ENCODE assay signal across 18 cellular contexts in genomic region chr17:66371561-66371960, GRCh38.
DNase-seq lines count a peak whose midpoint lies in the region; ATAC-seq and TF ChIP-seq lines count a peak whose summit lies in the region.
"Had no signal": no experiment of that assay in that cellular context is flagged by ENCODE, and none has a peak within 500 bp of the region (broad histone marks: within the 10 kb centered on the region; RNA-seq: fewer than 3 reads in every experiment).

No MANE protein-coding gene starts in this region.

- peak overlapping the region; percentile 95 for H3K27ac Mint-ChIP-seq in activated T-cell treated with anti-CD3 and anti-CD28 coated beads, Interleukin-2, amount 50 U/mL, for 24 hours
- H3K27ac Mint-ChIP-seq in CD4-positive, alpha-beta T cell = peak overlapping the region; percentile 79
- H3K27ac Mint-ChIP-seq in activated naive CD8-positive, alpha-beta T cell treated with anti-CD3 and anti-CD28 coated beads for 36 hours = peak overlapping the region; percentile 75
- H3K27ac Mint-ChIP-seq: HFFc6 had no signal

- no peak for ATAC-seq in CD4-positive, alpha-beta T cell (ENCODE audit: poor library complexity)
- ATAC-seq in GM21526 (IDR thresholded peaks at IDR 0.05; ENCODE audit: low FRiP score, unreplicated experiment) = no peak
- ATAC-seq: K562 had no signal

- no peaks in the 10 kb centered on the region for H3K27me3 ChIP-seq in CD4-positive, alpha-beta T cell (ENCODE audit: control insufficient read depth, insufficient read depth, low read length)
- no peaks in the 10 kb centered on the region for H3K27me3 ChIP-seq in MG63
- H3K27me3 ChIP-seq: BLaER1 treated with 17β-estradiol and CSF1 and Interleukin-3, amounts not matched to agents 10 nM and 100 nM had no signal

- peaks cover 68% of the 10 kb centered on the region for H3K36me3 Mint-ChIP-seq in activated T-cell treated with anti-CD3 and anti-CD28 coated beads, Interleukin-2, amount 50 U/mL, for 24 hours (ENCODE audit: low read depth)
- H3K36me3 Mint-ChIP-seq in CD4-positive, alpha-beta T cell (ENCODE audit: low read depth) = peaks cover 17% of the 10 kb centered on the region
- peaks cover 53% of the 10 kb centered on the region for H3K36me3 Mint-ChIP-seq in activated naive CD8-positive, alpha-beta T cell treated with anti-CD3 and anti-CD28 coated beads for 36 hours

- H3K4me1 Mint-ChIP-seq in activated T-cell treated with anti-CD3 and anti-CD28 coated beads, Interleukin-2, amount 50 U/mL, for 24 hours (ENCODE audit: low read depth) = peaks cover 91% of the 10 kb centered on the region
- peaks cover 88% of the 10 kb centered on the region for H3K4me1 Mint-ChIP-seq in CD4-positive, alpha-beta T cell (ENCODE audit: low read depth)
- peaks cover 62% of the 10 kb centered on the region for H3K4me1 Mint-ChIP-seq in activated naive CD8-positive, alpha-beta T cell treated with anti-CD3 and anti-CD28 coated beads for 36 hours

- H3K36me3 ChIP-seq in MG63 = no peaks in the 10 kb centered on the region

- no peak overlapping the region for H3K4me3 ChIP-seq in MG63
- H3K4me3 ChIP-seq: BLaER1 treated with 17β-estradiol and CSF1 and Interleukin-3, amounts not matched to agents 10 nM and 100 nM; K562; PC-9 had no signal

- no peaks in the 10 kb centered on the region for H3K9me3 Mint-ChIP-seq in activated T-cell treated with anti-CD3 and anti-CD28 coated beads, Interleukin-2, amount 50 U/mL, for 24 hours
- no peaks in the 10 kb centered on the region for H3K9me3 Mint-ChIP-seq in CD4-positive, alpha-beta T cell
- no peaks in the 10 kb centered on the region for H3K9me3 Mint-ChIP-seq in activated naive CD8-positive, alpha-beta T cell treated with anti-CD3 and anti-CD28 coated beads for 36 hours
- H3K9me3 Mint-ChIP-seq: CD8-positive, alpha-beta memory T cell; HFFc6 had no signal

- intact Hi-C loops in CD4-positive, alpha-beta T cell (cut with DNase I, micrococcal nuclease) = loop anchor here in 1 of 2 experiments (5.0 kb wide), 1 partner anchor 56 kb away; no protein-coding TSS in a partner anchor

- no peak for TF ChIP-seq CTCF in CD4-positive, alpha-beta T cell (IDR thresholded peaks at IDR 0.05)

- POLR2A ChIA-PET in CD4-positive, alpha-beta T cell (lab: Charles Lee) = no interaction called here

- DNase-seq in activated T-cell treated with anti-CD3 and anti-CD28 coated beads, Interleukin-2, amount 50 U/mL, for 24 hours = no peak
- DNase-seq in activated T-cell treated with anti-CD3 and anti-CD28 coated beads, Interleukin-2, amount 50 U/mL, for 1 hour = no peak
- no peak for DNase-seq in CD4-positive, alpha-beta T cell
- DNase-seq in MG63 (peak; percentile 58), NCI-H748 treated with DMSO at 0.1 percent for 48 hours (lab: John Stamatoyannopoulos, UW) (no peak), NCI-H1930 (lab: John Stamatoyannopoulos, UW) (no peak)
- no peak for DNase-seq in activated naive CD8-positive, alpha-beta T cell treated with anti-CD3 and anti-CD28 coated beads for 36 hours
- DNase-seq: CD8-positive, alpha-beta memory T cell; HFFc6; NCI-H1105 treated with DMSO at 0.1 percent for 48 hours; NCI-H1694 treated with DMSO at 0.1 percent for 48 hours; NCI-H2107; NCI-H510A treated with DMSO at 0.1 percent for 48 hours; PC-9 had no signal

- peak overlapping the region; percentile 46 for H3K4me3 Mint-ChIP-seq in activated T-cell treated with anti-CD3 and anti-CD28 coated beads, Interleukin-2, amount 50 U/mL, for 24 hours
- no peak overlapping the region for H3K4me3 Mint-ChIP-seq in CD4-positive, alpha-beta T cell
- H3K4me3 Mint-ChIP-seq in activated naive CD8-positive, alpha-beta T cell treated with anti-CD3 and anti-CD28 coated beads for 36 hours = no peak overlapping the region
- H3K4me3 Mint-ChIP-seq: CD8-positive, alpha-beta memory T cell; HFFc6 had no signal

- H3K27ac ChIP-seq in CD4-positive, alpha-beta T cell (ENCODE audit: low read depth, low read length) = no peak overlapping the region
- H3K27ac ChIP-seq: BLaER1 treated with 17β-estradiol and CSF1 and Interleukin-3, amounts not matched to agents 10 nM and 100 nM; PC-9; RWPE1 had no signal

- H3K9me3 ChIP-seq in CD4-positive, alpha-beta T cell (ENCODE audit: control insufficient read depth, low read length) = no peaks in the 10 kb centered on the region
- no peaks in the 10 kb centered on the region for H3K9me3 ChIP-seq in MG63
- H3K9me3 ChIP-seq: BLaER1 treated with 17β-estradiol and CSF1 and Interleukin-3, amounts not matched to agents 10 nM and 100 nM had no signal

- CTCF ChIA-PET in CD4-positive, alpha-beta T cell (lab: Charles Lee) = no interaction called here

- no peaks in the 10 kb centered on the region for H3K27me3 Mint-ChIP-seq in activated T-cell treated with anti-CD3 and anti-CD28 coated beads, Interleukin-2, amount 50 U/mL, for 24 hours
- no peaks in the 10 kb centered on the region for H3K27me3 Mint-ChIP-seq in CD4-positive, alpha-beta T cell
- no peaks in the 10 kb centered on the region for H3K27me3 Mint-ChIP-seq in activated naive CD8-positive, alpha-beta T cell treated with anti-CD3 and anti-CD28 coated beads for 36 hours
- H3K27me3 Mint-ChIP-seq: CD8-positive, alpha-beta memory T cell had no signal
